In the genomic region with DNA sequence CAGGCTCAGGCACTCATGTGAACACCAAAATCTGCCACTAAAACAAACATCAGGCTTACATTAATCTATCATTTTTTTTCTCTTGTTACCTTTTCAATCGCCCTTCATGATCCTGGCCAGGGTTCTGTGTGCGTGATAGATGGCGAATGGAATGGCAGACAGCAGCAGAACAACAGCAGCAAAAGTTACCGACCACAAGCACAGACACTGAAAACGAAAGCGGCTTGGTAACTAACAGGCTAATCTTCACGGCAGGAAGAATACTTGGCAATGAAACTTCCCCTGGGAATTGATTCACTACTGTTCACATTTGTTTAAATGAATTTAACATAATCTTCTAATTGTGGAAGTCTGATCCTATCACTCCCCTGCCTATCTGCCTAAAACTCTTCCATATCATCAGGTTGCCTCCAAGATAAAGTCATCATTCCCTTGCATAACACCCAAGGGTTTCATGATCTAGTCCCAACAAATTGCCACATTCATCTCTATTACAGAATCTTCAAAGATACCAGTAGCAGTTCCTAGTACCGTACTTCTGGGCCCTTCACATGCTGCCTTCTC, we compare ENCODE assay signal across 8 cellular contexts. TPM values are rescaled to one million over a fixed set of nuclear protein-coding genes. Genes with fewer than 3 reads are reported as not detected.
DNase-seq lines count a peak whose midpoint lies in the region; ATAC-seq lines count a peak whose summit lies in the region.

No MANE protein-coding gene starts in this region.

- peak; percentile 60 for ATAC-seq in GM18502 (IDR thresholded peaks at IDR 0.05; ENCODE audit: poor library complexity, unreplicated experiment)
- ATAC-seq in HG03135 (IDR thresholded peaks at IDR 0.05; ENCODE audit: unreplicated experiment) = peak; percentile 52

- H3K27ac Mint-ChIP-seq in activated naive CD8-positive, alpha-beta T cell = no peak overlapping the region
- H3K27ac Mint-ChIP-seq in immature natural killer cell = no peak overlapping the region

- no peaks in the 10 kb centered on the region for H3K9me3 ChIP-seq in stomach smooth muscle (ENCODE audit: control insufficient read depth in 2 of 2, low read length in 2 of 2)

- peaks cover 2% of the 10 kb centered on the region for H3K36me3 Mint-ChIP-seq in activated naive CD8-positive, alpha-beta T cell
- no peaks in the 10 kb centered on the region for H3K36me3 Mint-ChIP-seq in immature natural killer cell

- H3K9me3 Mint-ChIP-seq in activated naive CD8-positive, alpha-beta T cell (ENCODE audit: low read depth) = no peaks in the 10 kb centered on the region
- H3K9me3 Mint-ChIP-seq in immature natural killer cell = peaks cover 0 to 3% (median 0%) of the 10 kb centered on the region in 6 donors

- no peaks in the 10 kb centered on the region for H3K27me3 ChIP-seq in stomach smooth muscle (ENCODE audit: control insufficient read depth in 1 of 2, insufficient read depth in 2 of 2, low read length in 2 of 2)

- peak overlapping the region; percentile 30 to 60 for H3K9ac ChIP-seq in stomach smooth muscle (ENCODE audit: low read length in 2 of 2)

- no peaks in the 10 kb centered on the region for H3K27me3 Mint-ChIP-seq in activated naive CD8-positive, alpha-beta T cell
- peaks cover 2 to 3% (median 2%) of the 10 kb centered on the region in 3 donors for H3K27me3 Mint-ChIP-seq in immature natural killer cell (ENCODE audit: low read depth in 3 of 3)

- H3K4me3 Mint-ChIP-seq in activated naive CD8-positive, alpha-beta T cell = peak overlapping the region; percentile 55
- peak overlapping the region in 3 of 5 donors; percentile 9 to 43 (median 15) for H3K4me3 Mint-ChIP-seq in immature natural killer cell

- DNase-seq in immature natural killer cell = no peak
- no peak for DNase-seq in posterior vena cava (ENCODE audit: low spot score)
- no peak for DNase-seq in NCI-H1417 (lab: John Stamatoyannopoulos, UW)
- DNase-seq in activated CD8-positive, alpha-beta memory T cell treated with anti-CD3 and anti-CD28 coated beads for 24 hours = no peak

- H3K27ac ChIP-seq in stomach smooth muscle (ENCODE audit: low read length) = peak overlapping the region; percentile 61

- no peaks in the 10 kb centered on the region for H3K36me3 ChIP-seq in stomach smooth muscle (ENCODE audit: control insufficient read depth in 2 of 2, insufficient read depth in 2 of 2, low read length in 2 of 2)

- intact Hi-C loops in posterior vena cava (cut with DNase I) = no loop called here

- H3K4me3 ChIP-seq in stomach smooth muscle (ENCODE audit: low read length in 2 of 2) = peak overlapping the region; percentile 28 to 74

- H3K4me1 ChIP-seq in stomach smooth muscle (ENCODE audit: control insufficient read depth, insufficient read depth, low read length) = peaks cover 10% of the 10 kb centered on the region

- peaks cover 2% of the 10 kb centered on the region for H3K4me1 Mint-ChIP-seq in activated naive CD8-positive, alpha-beta T cell (ENCODE audit: low read depth)
- peaks cover 0 to 4% of the 10 kb centered on the region in 2 donors for H3K4me1 Mint-ChIP-seq in immature natural killer cell

RNA-seq across cellular contexts. Expression of a gene that starts 28.7 kb away (rescaled TPM):
- polyA plus RNA-seq in immature natural killer cell = not detected
- 10 to 100 TPM; 23.7 to 30.2 TPM for total RNA-seq in posterior vena cava
